ENCODE assay signal across 15 cellular contexts in genomic region chr10:26721561-26721960, GRCh38. TPM values are rescaled to one million over a fixed set of nuclear protein-coding genes. Genes with fewer than 3 reads are reported as not detected.
DNase-seq lines count a peak whose midpoint lies in the region; ATAC-seq and TF ChIP-seq lines count a peak whose summit lies in the region.
"Had no signal": no experiment of that assay in that cellular context is flagged by ENCODE, and none has a peak within 500 bp of the region (broad histone marks: within the 10 kb centered on the region; RNA-seq: fewer than 3 reads in every experiment).

No MANE protein-coding gene starts in this region.

- intact Hi-C loops in lower lobe of right lung (cut with DNase I): loop anchor here (10.0 kb wide), 1 partner anchor 163 kb away; no protein-coding TSS in a partner anchor
- intact Hi-C loops in vagina (cut with DNase I): no loop called here

- H3K4me3 Mint-ChIP-seq in activated T-cell treated with anti-CD3 and anti-CD28 coated beads, Interleukin-2, amount 50 U/mL, for 4 hours: no peak overlapping the region
- H3K4me3 Mint-ChIP-seq: activated naive CD8-positive, alpha-beta T cell; endodermal cell had no signal

- TF ChIP-seq CTCF in lower lobe of right lung (IDR thresholded peaks at IDR 0.05): no peak
- no peak for TF ChIP-seq CTCF in vagina (IDR thresholded peaks at IDR 0.05)
- no peak for TF ChIP-seq CTCF in BE2C (IDR thresholded peaks at IDR 0.05; ENCODE audit: low read depth, low read length)

- H3K27me3 ChIP-seq in lower lobe of right lung (ENCODE audit: low read depth) (no peaks in the 10 kb centered on the region), vagina (no peaks in the 10 kb centered on the region), BE2C (no peaks in the 10 kb centered on the region)
- H3K27me3 ChIP-seq: transverse colon had no signal

- no peaks in the 10 kb centered on the region for H3K9me3 ChIP-seq in lower lobe of right lung
- no peaks in the 10 kb centered on the region for H3K9me3 ChIP-seq in vagina
- no peaks in the 10 kb centered on the region for H3K9me3 ChIP-seq in BE2C
- H3K9me3 ChIP-seq: transverse colon had no signal

- no peak overlapping the region for H3K4me3 ChIP-seq in lower lobe of right lung
- H3K4me3 ChIP-seq in vagina: no peak overlapping the region
- no peak overlapping the region for H3K4me3 ChIP-seq in BE2C (ENCODE audit: low read depth, low read length)
- H3K4me3 ChIP-seq: transverse colon had no signal

- peaks cover 13% of the 10 kb centered on the region for H3K4me1 Mint-ChIP-seq in activated T-cell treated with anti-CD3 and anti-CD28 coated beads, Interleukin-2, amount 50 U/mL, for 4 hours (ENCODE audit: low read depth)
- H3K4me1 Mint-ChIP-seq: endodermal cell had no signal

- H3K9me3 Mint-ChIP-seq in activated T-cell treated with anti-CD3 and anti-CD28 coated beads, Interleukin-2, amount 50 U/mL, for 4 hours: no peaks in the 10 kb centered on the region
- H3K9me3 Mint-ChIP-seq: endodermal cell had no signal

- DNase-seq in stimulated activated naive CD4-positive, alpha-beta T cell treated with Interleukin-2 at 50 U/mL for 16 hours (lab: John Stamatoyannopoulos, UW): peak; percentile 11
- DNase-seq in stimulated activated naive CD4-positive, alpha-beta T cell (lab: John Stamatoyannopoulos, UW): no peak
- DNase-seq in activated T-cell treated with anti-CD3 and anti-CD28 coated beads, Interleukin-2, amount 50 U/mL, for 4 hours: no peak
- DNase-seq in lower lobe of right lung (no peak), RPMI8226 (no peak), vagina (ENCODE audit: extremely low spot score in 2 of 2) (no peak), iPS-NIHi11 (ENCODE audit: low spot score) (no peak), BE2C (no peak)
- DNase-seq: endodermal cell, NCI-H1092, posterior cingulate gyrus, SIG-M5, transverse colon had no signal

- H3K27me3 Mint-ChIP-seq in activated T-cell treated with anti-CD3 and anti-CD28 coated beads, Interleukin-2, amount 50 U/mL, for 4 hours (ENCODE audit: low read depth): no peaks in the 10 kb centered on the region
- H3K27me3 Mint-ChIP-seq: activated naive CD8-positive, alpha-beta T cell had no signal

- H3K27ac ChIP-seq in lower lobe of right lung (no peak overlapping the region), vagina (no peak overlapping the region)

- H3K36me3 ChIP-seq in lower lobe of right lung (peaks cover 50% of the 10 kb centered on the region), vagina (peaks cover 0 to 16% of the 10 kb centered on the region in 2 donors), BE2C (peaks cover 45% of the 10 kb centered on the region)

- peak; percentile 65 to 86 for ATAC-seq in activated T-cell treated with anti-CD3 and anti-CD28 coated beads, Interleukin-2, amount 50 U/mL, for 4 hours
- peak; percentile 39 to 49 for ATAC-seq in lower lobe of right lung
- ATAC-seq: left lobe of liver had no signal

- no peak for TF ChIP-seq POLR2A in vagina (IDR thresholded peaks at IDR 0.05)

- peaks cover 27% of the 10 kb centered on the region for H3K36me3 Mint-ChIP-seq in activated T-cell treated with anti-CD3 and anti-CD28 coated beads, Interleukin-2, amount 50 U/mL, for 4 hours (ENCODE audit: insufficient read depth)

- H3K4me1 ChIP-seq in lower lobe of right lung (no peaks in the 10 kb centered on the region), vagina (no peaks in the 10 kb centered on the region), BE2C (no peaks in the 10 kb centered on the region)

RNA-seq across cellular contexts. Expression of gene PDSS1, which starts 24.1 kb away (rescaled TPM):
- 10 to 100 TPM; 37.4 to 45.6 (median 43.5) TPM for total RNA-seq in activated T-cell treated with anti-CD3 and anti-CD28 coated beads, Interleukin-2, amount 50 U/mL, for 4 hours
- total RNA-seq in lower lobe of right lung: 6.4 TPM
- total RNA-seq in vagina: 18.4 TPM
- polyA plus RNA-seq in BE2C (2012; ENCODE audit: insufficient read depth, insufficient read length, low read depth): 12.2 TPM
